In genomic region chr6:159946912-159947311, GRCh38 we compare ENCODE assay signal across 8 cellular contexts. TPM values are rescaled to one million over a fixed set of nuclear protein-coding genes. Genes with fewer than 3 reads are reported as not detected.
"Had no signal": no experiment of that assay in that cellular context is flagged by ENCODE, and none has a peak within 500 bp of the region (broad histone marks: within the 10 kb centered on the region; RNA-seq: fewer than 3 reads in every experiment).

No MANE protein-coding gene starts in this region.

- H3K4me3 Mint-ChIP-seq: IgD-negative memory B cell had no signal

- ATAC-seq: HepG2, K562 had no signal

- H3K4me3 ChIP-seq: K562 had no signal

- DNase-seq: IMR-90, KBM-7 had no signal

- H3K27ac ChIP-seq: HL-60 had no signal

- H3K36me3 Mint-ChIP-seq: IgD-negative memory B cell had no signal

- H3K27ac Mint-ChIP-seq: IgD-negative memory B cell had no signal

- H3K4me1 Mint-ChIP-seq: IgD-negative memory B cell had no signal

RNA-seq across cellular contexts. Expression of gene MAS1, which starts 56.1 kb away (rescaled TPM):
- total RNA-seq: HepG2, HT-29, HT1080, IMR-90, K562 had no signal
- polyA plus RNA-seq: HepG2, IgD-negative memory B cell, K562 had no signal
